Comparison of ENCODE assay signal across 11 cellular contexts in genomic region chr10:93461807-93462178, GRCh38. TPM values are rescaled to one million over a fixed set of nuclear protein-coding genes. Genes with fewer than 3 reads are reported as not detected.
DNase-seq lines count a peak whose midpoint lies in the region; ATAC-seq, FAIRE-seq and TF ChIP-seq lines count a peak whose summit lies in the region.
"Had no signal": no experiment of that assay in that cellular context is flagged by ENCODE, and none has a peak within 500 bp of the region (broad histone marks: within the 10 kb centered on the region; RNA-seq: fewer than 3 reads in every experiment).

No MANE protein-coding gene starts in this region.

- TF ChIP-seq CTCF in HepG2 (CRISPR knock-in tag; IDR thresholded peaks at IDR 0.05), result no peak

- H3K4me3 ChIP-seq in ACC112 (ENCODE audit: low read depth, low read length) (no peak overlapping the region), HepG2 (replicated peaks in 1 of 3; ENCODE audit: insufficient read depth in 1 of 3, low read depth in 2 of 3, low read length in 3 of 3) (no peak overlapping the region)

- H2AFZ ChIP-seq in ACC112 (ENCODE audit: low read length, unreplicated experiment) (no peak overlapping the region), HepG2 (ENCODE audit: low read length) (no peak overlapping the region)

- no peak for TF ChIP-seq RAD21 in HepG2 (CRISPR knock-in tag; IDR thresholded peaks at IDR 0.05)

- WGBS in HepG2 (ENCODE audit: low lambda C conversion rate), result 96% methylated on average over 1 of the region's 1 CpG

- peaks cover 16% of the 10 kb centered on the region for H3K36me3 ChIP-seq in ACC112 (ENCODE audit: insufficient read depth, low read length)
- H3K36me3 ChIP-seq in HepG2 (replicated peaks in 1 of 2; ENCODE audit: control insufficient read depth in 1 of 2, insufficient read depth in 2 of 2, low read length in 2 of 2), result no peaks in the 10 kb centered on the region

- H3K27ac ChIP-seq in ACC112 (ENCODE audit: low read depth, low read length), result peak overlapping the region; percentile 99
- H3K27ac ChIP-seq in HepG2 (ENCODE audit: extremely low read length, insufficient read depth, low read length), result no peak overlapping the region

- H3K9ac ChIP-seq in HepG2 (ENCODE audit: insufficient read depth, low read depth, low read length), result no peak overlapping the region

- H3K9me3 ChIP-seq in HepG2 (ENCODE audit: low read length), result no peaks in the 10 kb centered on the region

- TF ChIP-seq EP300 in HepG2 (IDR thresholded peaks at IDR 0.05; ENCODE audit: low read depth in 2 of 2, low read length in 2 of 2) (no peak), HepG2 (CRISPR knock-in tag; IDR thresholded peaks at IDR 0.05; ENCODE audit: borderline replicate concordance) (no peak)

- H3K4me1 Mint-ChIP-seq in activated CD4-positive, alpha-beta memory T cell treated with anti-CD3 and anti-CD28 coated beads, Interleukin-2, amount 10 ng/mL, durations not matched to agents 7 days and 5 days, result peaks cover 48% of the 10 kb centered on the region

- POLR2A ChIA-PET in activated CD4-positive, alpha-beta memory T cell treated with anti-CD3 and anti-CD28 coated beads, Interleukin-2, amount 10 ng/mL, durations not matched to agents 7 days and 5 days (lab: Charles Lee), result interaction anchor here (1.3 to 3.0 kb wide), 7 partner anchors 9 to 82 kb away, joined by 4 to 19 read pairs (median 12); partner anchors contain the start of genes CEP55 and MYOF
- POLR2A ChIA-PET in HepG2 (lab: Yijun Ruan, JAX), result no interaction called here

- FAIRE-seq in frontal cortex (lab: Jason Lieb, UNC) (no peak), HepG2 (lab: Jason Lieb, UNC) (no peak)

- peaks cover 3% of the 10 kb centered on the region for H3K36me3 Mint-ChIP-seq in activated CD4-positive, alpha-beta memory T cell treated with anti-CD3 and anti-CD28 coated beads, Interleukin-2, amount 10 ng/mL, durations not matched to agents 7 days and 5 days (ENCODE audit: low read depth)

- H4K20me1 ChIP-seq in HepG2 (ENCODE audit: insufficient read depth, low read length), result no peaks in the 10 kb centered on the region

- H3K79me2 ChIP-seq in ACC112 (ENCODE audit: control insufficient read depth, insufficient read depth, low read length, unreplicated experiment) (peaks cover 69% of the 10 kb centered on the region), HepG2 (ENCODE audit: insufficient read depth, low read length) (no peaks in the 10 kb centered on the region)

- H3K9me3 Mint-ChIP-seq in activated CD4-positive, alpha-beta memory T cell treated with anti-CD3 and anti-CD28 coated beads, Interleukin-2, amount 10 ng/mL, durations not matched to agents 7 days and 5 days, result no peaks in the 10 kb centered on the region
- H3K9me3 Mint-ChIP-seq: H9 had no signal

- intact Hi-C loops in HepG2 (cut with micrococcal nuclease; ENCODE audit: unreplicated experiment), result no loop called here

- CTCF ChIA-PET in activated CD4-positive, alpha-beta memory T cell treated with anti-CD3 and anti-CD28 coated beads, Interleukin-2, amount 10 ng/mL, durations not matched to agents 7 days and 5 days (lab: Charles Lee), result interaction anchor here (0.8 to 2.7 kb wide), 7 partner anchors 9 to 105 kb away, joined by 3 to 22 read pairs (median 4); no protein-coding TSS in a partner anchor
- CTCF ChIA-PET in HepG2 (lab: Yijun Ruan, JAX; ENCODE audit: low intra/inter-chr PET ratio, low total read pairs), result no interaction called here

- DNase-seq in LoVo (ENCODE audit: low spot score), result peak; percentile 71
- peak; percentile 37 for DNase-seq in activated CD4-positive, alpha-beta memory T cell treated with anti-CD3 and anti-CD28 coated beads, Interleukin-2, amount 10 ng/mL, durations not matched to agents 7 days and 5 days
- DNase-seq in left kidney (ENCODE audit: low read depth, low spot score), result peak; percentile 62
- DNase-seq in OCI-M1 (lab: John Stamatoyannopoulos, UW), result no peak
- DNase-seq in frontal cortex (ENCODE audit: low spot score in 2 of 2), result no peak
- no peak for DNase-seq in HepG2 (ENCODE audit: low spot score)
- DNase-seq: DND-41, H9, left ventricle myocardium superior had no signal

- H3K4me2 ChIP-seq in HepG2 (ENCODE audit: low read depth, low read length), result no peak overlapping the region

- ATAC-seq in esophagus mucosa (no peak), HepG2 (no peak)
- ATAC-seq: left ventricle myocardium superior had no signal

- no peaks in the 10 kb centered on the region for H3K27me3 Mint-ChIP-seq in activated CD4-positive, alpha-beta memory T cell treated with anti-CD3 and anti-CD28 coated beads, Interleukin-2, amount 10 ng/mL, durations not matched to agents 7 days and 5 days

- in situ Hi-C loops in HepG2 (cut with HindIII; ENCODE audit: extremely low pct_ligation_motif_present, low pct_unique_long_range_greater_than_20kb), result no loop called here

- peaks cover 85% of the 10 kb centered on the region for H3K4me1 ChIP-seq in ACC112 (ENCODE audit: control insufficient read depth, insufficient read depth, low read length, unreplicated experiment)
- peaks cover 15% of the 10 kb centered on the region for H3K4me1 ChIP-seq in HepG2 (ENCODE audit: insufficient read depth, low read length)

- TF ChIP-seq POLR2A in HepG2 (IDR thresholded peaks at IDR 0.05; ENCODE audit: insufficient read depth in 1 of 2, low read depth in 2 of 2, low read length in 2 of 2), result no peak

- H3K27ac Mint-ChIP-seq in activated CD4-positive, alpha-beta memory T cell treated with anti-CD3 and anti-CD28 coated beads, Interleukin-2, amount 10 ng/mL, durations not matched to agents 7 days and 5 days, result peak overlapping the region; percentile 85

- H3K27me3 ChIP-seq in ACC112 (ENCODE audit: insufficient read depth, low read length) (no peaks in the 10 kb centered on the region), HepG2 (ENCODE audit: control insufficient read depth in 1 of 2, insufficient read depth in 2 of 2, low read length in 2 of 2) (no peaks in the 10 kb centered on the region)

- BruUV-seq in HepG2 (replicated peaks; lab: Mats Ljungman, UMichigan), result no TSS peak

- H3K4me3 Mint-ChIP-seq in activated CD4-positive, alpha-beta memory T cell treated with anti-CD3 and anti-CD28 coated beads, Interleukin-2, amount 10 ng/mL, durations not matched to agents 7 days and 5 days, result no peak overlapping the region
- H3K4me3 Mint-ChIP-seq: H9 had no signal

TF ChIP-seq in HepG2, 621 proteins besides CTCF, POLR2A, EP300 and RAD21 (continues in another document):
- TF ChIP-seq ZNF547 (CRISPR knock-in tag; IDR thresholded peaks at IDR 0.05), result no peak

RNA-seq across cellular contexts. Expression of gene MYOF, which starts 20.3 kb away (rescaled TPM):
- 10 to 100 TPM; 10.8 to 10.9 TPM for total RNA-seq in activated CD4-positive, alpha-beta memory T cell treated with anti-CD3 and anti-CD28 coated beads, Interleukin-2, amount 10 ng/mL, durations not matched to agents 7 days and 5 days
- 134 TPM for total RNA-seq in esophagus mucosa
- total RNA-seq in frontal cortex, result 2.9 TPM
- total RNA-seq in HepG2 (2016; rRNA removed; fragmentation: Illumina TruSeq; extraction: Trizol), result 0.42 and 0.66 TPM in 2 replicates
- total RNA-seq in HepG2 (2016; cell fraction: cytosol; rRNA removed; fragmentation: Illumina TruSeq; extraction: Trizol; ENCODE audit: low read depth), result not detected in 2 replicates
- 0.56 and 0.71 TPM in 2 replicates for total RNA-seq in HepG2 (2016; cell fraction: insoluble cytoplasmic fraction; rRNA removed; fragmentation: Illumina TruSeq; extraction: Trizol)
- total RNA-seq in HepG2 (2016; cell fraction: membrane; rRNA removed; fragmentation: Illumina TruSeq; extraction: Trizol), result 0.06 and 0.14 TPM in 2 replicates
- 0.60 and 0.68 TPM in 2 replicates for total RNA-seq in HepG2 (2016; cell fraction: nucleus; rRNA removed; fragmentation: Illumina TruSeq; extraction: Trizol)
- polyA plus RNA-seq in HepG2 (2011; rRNA removed), result 0.17 and 0.18 TPM in 2 replicates
- polyA plus RNA-seq in HepG2 (2011; cell fraction: cytosol; rRNA removed), result 0.13 and 0.23 TPM in 2 replicates
- 0.29 and 0.52 TPM in 2 replicates for polyA plus RNA-seq in HepG2 (2011; cell fraction: nucleus; rRNA removed)
- 0.08 and 0.13 TPM in 2 replicates for polyA plus RNA-seq in HepG2 (2012)
- 0.03 and 0.08 TPM in 2 replicates for polyA plus RNA-seq in HepG2 (2016; cell fraction: cytosol; fragmentation: Illumina TruSeq; extraction: Trizol; ENCODE audit: low read depth)
- polyA plus RNA-seq in HepG2 (2016; cell fraction: insoluble cytoplasmic fraction; fragmentation: Illumina TruSeq; extraction: Trizol; ENCODE audit: low read depth), result 0.35 and 0.50 TPM in 2 replicates
- 0.03 and 0.05 TPM in 2 replicates for polyA plus RNA-seq in HepG2 (2016; cell fraction: membrane; fragmentation: Illumina TruSeq; extraction: Trizol; ENCODE audit: low read depth)
- polyA plus RNA-seq in HepG2 (2016; cell fraction: nucleus; fragmentation: Illumina TruSeq; extraction: Trizol; ENCODE audit: insufficient read depth, low read depth), result 0.85 and 0.89 TPM in 2 replicates
- 0.12 and 47.0 TPM in 2 replicates for polyA minus RNA-seq in HepG2 (2011; rRNA and poly(A)+ RNA removed; ENCODE audit: low replicate concordance)
- polyA minus RNA-seq in HepG2 (2011; cell fraction: cytosol; rRNA and poly(A)+ RNA removed), result 0.62 and 0.79 TPM in 2 replicates
- polyA minus RNA-seq in HepG2 (2011; cell fraction: nucleus; rRNA and poly(A)+ RNA removed), result 0.37 and 0.77 TPM in 2 replicates

RNA-seq across cellular contexts. Expression of gene CEP55, which starts 34.6 kb away (rescaled TPM):
- 10 to 100 TPM; 82.5 to 84.6 TPM for total RNA-seq in activated CD4-positive, alpha-beta memory T cell treated with anti-CD3 and anti-CD28 coated beads, Interleukin-2, amount 10 ng/mL, durations not matched to agents 7 days and 5 days
- total RNA-seq in esophagus mucosa, result 17.8 TPM
- total RNA-seq in frontal cortex, result 2.4 TPM
- total RNA-seq in HepG2 (2016; rRNA removed; fragmentation: Illumina TruSeq; extraction: Trizol), result 17.1 and 27.3 TPM in 2 replicates
- 3.8 and 5.0 TPM in 2 replicates for total RNA-seq in HepG2 (2016; cell fraction: cytosol; rRNA removed; fragmentation: Illumina TruSeq; extraction: Trizol; ENCODE audit: low read depth)
- 18.0 and 28.7 TPM in 2 replicates for total RNA-seq in HepG2 (2016; cell fraction: insoluble cytoplasmic fraction; rRNA removed; fragmentation: Illumina TruSeq; extraction: Trizol)
- total RNA-seq in HepG2 (2016; cell fraction: membrane; rRNA removed; fragmentation: Illumina TruSeq; extraction: Trizol), result 10.4 and 11.4 TPM in 2 replicates
- total RNA-seq in HepG2 (2016; cell fraction: nucleus; rRNA removed; fragmentation: Illumina TruSeq; extraction: Trizol), result 10.3 and 12.4 TPM in 2 replicates
- polyA plus RNA-seq in HepG2 (2011; rRNA removed), result 3.4 and 6.5 TPM in 2 replicates
- 2.6 and 2.7 TPM in 2 replicates for polyA plus RNA-seq in HepG2 (2011; cell fraction: cytosol; rRNA removed)
- polyA plus RNA-seq in HepG2 (2011; cell fraction: nucleus; rRNA removed), result 1.4 and 1.8 TPM in 2 replicates
- 3.0 and 6.8 TPM in 2 replicates for polyA plus RNA-seq in HepG2 (2012)
- polyA plus RNA-seq in HepG2 (2016; cell fraction: cytosol; fragmentation: Illumina TruSeq; extraction: Trizol; ENCODE audit: low read depth), result 3.0 and 3.1 TPM in 2 replicates
- polyA plus RNA-seq in HepG2 (2016; cell fraction: insoluble cytoplasmic fraction; fragmentation: Illumina TruSeq; extraction: Trizol; ENCODE audit: low read depth), result 27.1 and 27.6 TPM in 2 replicates
- polyA plus RNA-seq in HepG2 (2016; cell fraction: membrane; fragmentation: Illumina TruSeq; extraction: Trizol; ENCODE audit: low read depth), result 6.9 and 8.0 TPM in 2 replicates
- 15.8 and 16.1 TPM in 2 replicates for polyA plus RNA-seq in HepG2 (2016; cell fraction: nucleus; fragmentation: Illumina TruSeq; extraction: Trizol; ENCODE audit: insufficient read depth, low read depth)
- polyA minus RNA-seq in HepG2 (2011; rRNA and poly(A)+ RNA removed; ENCODE audit: low replicate concordance), result 2.4 and 15.2 TPM in 2 replicates
- polyA minus RNA-seq in HepG2 (2011; cell fraction: cytosol; rRNA and poly(A)+ RNA removed), result 4.1 and 4.6 TPM in 2 replicates
- 3.7 and 4.6 TPM in 2 replicates for polyA minus RNA-seq in HepG2 (2011; cell fraction: nucleus; rRNA and poly(A)+ RNA removed)

Comparison
In these comparisons a context has a peak if more than half of its experiments do, and no peak if none do; other contexts are left out.
1. DNase-seq: peak in LoVo (single experiment), activated CD4-positive, alpha-beta memory T cell treated with anti-CD3 and anti-CD28 coated beads, Interleukin-2, amount 10 ng/mL, durations not matched to agents 7 days and 5 days (single experiment) and left kidney (single experiment); none in OCI-M1 (single experiment), frontal cortex (0 of 2) and HepG2 (single experiment).
2. RNA of gene MYOF, which starts 20.3 kb away (total RNA-seq): 134 TPM in esophagus mucosa (single experiment); 10.8 to 10.9 TPM in activated CD4-positive, alpha-beta memory T cell treated with anti-CD3 and anti-CD28 coated beads, Interleukin-2, amount 10 ng/mL, durations not matched to agents 7 days and 5 days, 2.9 TPM in frontal cortex (single experiment) and 0.06 to 0.71 TPM in HepG2; every median in the first group is over 10 times any median in the second.